In genomic region chr12:108572166-108572790, GRCh38 we compare ENCODE assay signal across 1 cellular context.
TF ChIP-seq lines count a peak whose summit lies in the region.

No MANE protein-coding gene starts in this region.

TF ChIP-seq in GM23338, 12 proteins besides CTCF, POLR2A, EP300 and RAD21:
- TF ChIP-seq ZNF462 (CRISPR knock-in tag; IDR thresholded peaks at IDR 0.05) = no peak
- TF ChIP-seq ZNF331 (CRISPR knock-in tag; IDR thresholded peaks at IDR 0.05; ENCODE audit: low read depth) = no peak
- no peak for TF ChIP-seq ETS1 (IDR thresholded peaks at IDR 0.05)
- no peak for TF ChIP-seq STAT1 (IDR thresholded peaks at IDR 0.05; ENCODE audit: unreplicated experiment)
- no peak for TF ChIP-seq JUNB (IDR thresholded peaks at IDR 0.05; ENCODE audit: unreplicated experiment)
- no peak for TF ChIP-seq EZH2phosphoT487 (IDR thresholded peaks at IDR 0.05; ENCODE audit: unreplicated experiment)
- no peak for TF ChIP-seq REST (IDR thresholded peaks at IDR 0.05; ENCODE audit: unreplicated experiment)
- no peak for TF ChIP-seq EZH2 (IDR thresholded peaks at IDR 0.05; ENCODE audit: low read depth, unreplicated experiment)
- no peak for TF ChIP-seq NANOG (IDR thresholded peaks at IDR 0.05; ENCODE audit: borderline replicate concordance)
- TF ChIP-seq POLR2AphosphoS5 (IDR thresholded peaks at IDR 0.05; ENCODE audit: low read depth) = no peak
